ENCODE assay signal across 22 cellular contexts in the genomic region with DNA sequence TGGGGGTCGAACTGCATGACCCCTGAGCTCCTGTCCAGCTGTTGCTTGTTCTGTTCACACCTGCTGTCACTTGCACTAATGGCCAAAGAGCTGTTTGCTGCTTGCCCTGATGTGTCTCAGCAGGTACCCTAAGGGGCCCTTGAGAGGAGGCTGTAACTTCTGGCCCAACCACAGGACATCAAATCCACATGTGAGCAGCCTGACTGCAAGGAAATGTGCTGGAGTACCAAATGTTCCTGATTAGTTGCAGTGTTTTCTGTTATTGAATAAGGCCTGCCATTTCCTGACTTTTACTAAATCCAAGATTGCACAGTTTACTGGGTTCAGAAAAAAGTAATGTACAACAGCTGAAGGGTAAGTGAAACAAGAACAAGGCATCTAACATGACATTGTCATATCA.
A peak's percentile ranks its signal among the peaks of the same experiment; 100 is the strongest.
DNase-seq lines count a peak whose midpoint lies in the region; ATAC-seq, FAIRE-seq and TF ChIP-seq lines count a peak whose summit lies in the region.
"Had no signal": no experiment of that assay in that cellular context is flagged by ENCODE, and none has a peak within 500 bp of the region (broad histone marks: within the 10 kb centered on the region; RNA-seq: fewer than 3 reads in every experiment).

No MANE protein-coding gene starts in this region.

- BruUV-seq in HepG2 (replicated peaks; lab: Mats Ljungman, UMichigan), result no TSS peak

- no peak overlapping the region for H2BK5ac ChIP-seq in H1 (ENCODE audit: low read depth, low read length)

- H3K23ac ChIP-seq in H1 (ENCODE audit: insufficient read length), result no peak overlapping the region

- CTCF ChIA-PET in H1 (lab: Charles Lee; ENCODE audit: partially characterized antibody), result interaction anchor here (2.3 to 2.5 kb wide), 2 partner anchors 26 to 90 kb away, joined by 6 to 8 read pairs; no protein-coding TSS in a partner anchor
- CTCF ChIA-PET in HepG2 (lab: Yijun Ruan, JAX; ENCODE audit: low intra/inter-chr PET ratio, low total read pairs), result no interaction called here

- H3K79me2 ChIP-seq in H1 (ENCODE audit: control insufficient read depth in 1 of 2, insufficient read depth in 2 of 2, low read length in 2 of 2), result no peaks in the 10 kb centered on the region
- no peaks in the 10 kb centered on the region for H3K79me2 ChIP-seq in HepG2 (ENCODE audit: insufficient read depth, low read length)

- ATAC-seq in HepG2, result no peak
- ATAC-seq: PC-3 had no signal

- H2AFZ ChIP-seq in H1 (ENCODE audit: low read length), result no peak overlapping the region
- no peak overlapping the region for H2AFZ ChIP-seq in HepG2 (ENCODE audit: low read length)

- no peak for TF ChIP-seq POLR2A in H1 (IDR thresholded peaks at IDR 0.05; ENCODE audit: control extremely low read depth in 1 of 2, low read depth in 2 of 2, low read length in 2 of 2)
- TF ChIP-seq POLR2A in HepG2 (IDR thresholded peaks at IDR 0.05; ENCODE audit: insufficient read depth in 1 of 2, low read depth in 2 of 2, low read length in 2 of 2), result no peak

- TF ChIP-seq CTCF in AG10803 (conservative IDR thresholded peaks at IDR 0.05; ENCODE audit: low read length) (no peak), HFF-Myc (IDR thresholded peaks at IDR 0.05; ENCODE audit: low read depth, low read length, missing control alignments) (no peak), H1 (IDR thresholded peaks at IDR 0.05; ENCODE audit: control extremely low read depth in 1 of 3, insufficient read depth in 1 of 3, low read depth in 1 of 3, low read length in 3 of 3) (no peak), HepG2 (CRISPR knock-in tag; IDR thresholded peaks at IDR 0.05) (no peak)

- intact Hi-C loops in HepG2 (cut with micrococcal nuclease; ENCODE audit: unreplicated experiment), result no loop called here

- H3K9ac ChIP-seq in H1 (replicated peaks in 1 of 4; ENCODE audit: extremely low read depth in 1 of 4, low read depth in 3 of 4, low read length in 3 of 4), result no peak overlapping the region
- no peak overlapping the region for H3K9ac ChIP-seq in HepG2 (ENCODE audit: insufficient read depth, low read depth, low read length)
- H3K9ac ChIP-seq: SK-N-SH had no signal

- H3K56ac ChIP-seq in H1 (replicated peaks; ENCODE audit: insufficient read length, low read depth, low read length), result no peak overlapping the region

- H4K8ac ChIP-seq in H1 (ENCODE audit: extremely low read depth, insufficient read depth, low read length), result peak overlapping the region; percentile 1; the same call in 1 of the 2 replicates

- H4K5ac ChIP-seq in H1 (ENCODE audit: insufficient read length, low read depth, low read length), result no peak overlapping the region

- peak; percentile 63 for DNase-seq in AG10803 (ENCODE audit: low read depth)
- DNase-seq in HFF-Myc (ENCODE audit: extremely low read depth, low read depth), result peak; percentile 62
- DNase-seq in H1 (ENCODE audit: low read depth in 1 of 2, low spot score in 2 of 2), result no peak
- peak; percentile 71 for DNase-seq in fibroblast of peridontal ligament (ENCODE audit: extremely low read depth)
- no peak for DNase-seq in NCI-H1092 (lab: John Stamatoyannopoulos, UW)
- no peak for DNase-seq in HepG2 (ENCODE audit: low spot score)
- DNase-seq in dedifferentiated amniotic fluid mesenchymal stem cell (ENCODE audit: extremely low spot score), result no peak
- DNase-seq: CD4-positive, CD25-positive, alpha-beta regulatory T cell; COR-L47; DMS79; MV-4-11; NCI-H1694; NCI-H2081; NCI-H2171; NCI-H345; NCI-H524; PC-3; RPMI8226; SIG-M5; SK-N-SH had no signal

- H3K4ac ChIP-seq in H1 (replicated peaks; ENCODE audit: insufficient read length, low read depth, low read length), result no peak overlapping the region

- H2BK120ac ChIP-seq in H1 (replicated peaks; ENCODE audit: low read depth, low read length), result no peak overlapping the region

- H3K79me1 ChIP-seq in H1 (ENCODE audit: low read depth, low read length), result no peaks in the 10 kb centered on the region

- TF ChIP-seq RAD21 in H1 (IDR thresholded peaks at IDR 0.05 in 1 of 2, conservative IDR thresholded peaks at IDR 0.05 in 1 of 2; ENCODE audit: low read depth in 2 of 2, low read length in 2 of 2), result no peak
- TF ChIP-seq RAD21 in HepG2 (CRISPR knock-in tag; IDR thresholded peaks at IDR 0.05), result no peak

- H3K27me3 ChIP-seq in H1 (replicated peaks in 1 of 4; ENCODE audit: control insufficient read depth in 3 of 4, extremely low read depth in 1 of 4, insufficient read depth in 3 of 4, low read length in 3 of 4), result no peaks in the 10 kb centered on the region
- H3K27me3 ChIP-seq in HepG2 (ENCODE audit: control insufficient read depth in 1 of 2, insufficient read depth in 2 of 2, low read length in 2 of 2), result 0 out of 5 replicates have a peak, but pooled peaks cover 0 to 2% of the 10 kb centered on the region in 2 experiments

- 93% methylated on average over 1 of the region's 1 CpG; no CpG with 5 or more reads in 1 of the 2 experiments for WGBS in H1 (ENCODE audit: extremely low coverage in 1 of 2, insufficient coverage in 1 of 2, insufficient read length in 1 of 2, insufficient replicate concordance in 2 of 2, low coverage in 1 of 2, low lambda C conversion rate in 2 of 2, missing lambda C conversion rate in 1 of 2), 2 experiments
- 0% methylated on average over 1 of the region's 1 CpG for WGBS in HepG2 (ENCODE audit: low lambda C conversion rate)

- TF ChIP-seq EP300 in H1 (IDR thresholded peaks at IDR 0.05; ENCODE audit: borderline replicate concordance in 1 of 2, low read depth in 2 of 2, low read length in 2 of 2) (no peak), HepG2 (IDR thresholded peaks at IDR 0.05; ENCODE audit: low read depth in 2 of 2, low read length in 2 of 2) (no peak), HepG2 (CRISPR knock-in tag; IDR thresholded peaks at IDR 0.05; ENCODE audit: borderline replicate concordance) (no peak)

- H3K4me1 ChIP-seq in H1 (replicated peaks in 1 of 4; ENCODE audit: control insufficient read depth in 3 of 4, insufficient read depth in 4 of 4, low read length in 3 of 4) (no peaks in the 10 kb centered on the region), HepG2 (ENCODE audit: insufficient read depth, low read length) (no peaks in the 10 kb centered on the region)
- H3K4me1 ChIP-seq: HAP-1 had no signal

- no peak overlapping the region; the same call in 1 of the 2 replicates for H2BK12ac ChIP-seq in H1 (ENCODE audit: low read depth, low read length)

- H3K23me2 ChIP-seq in H1 (ENCODE audit: low read depth, low read length), result no peaks in the 10 kb centered on the region

- no peak overlapping the region for H3K14ac ChIP-seq in H1 (ENCODE audit: insufficient read length)

- in situ Hi-C loops in HepG2 (cut with HindIII; ENCODE audit: extremely low pct_ligation_motif_present, low pct_unique_long_range_greater_than_20kb), result no loop called here

- no peak overlapping the region for H2BK20ac ChIP-seq in H1 (ENCODE audit: low read length)

- H2BK15ac ChIP-seq in H1 (ENCODE audit: low read length), result no peak overlapping the region

- no peak overlapping the region for H3K27ac ChIP-seq in H1 (ENCODE audit: low read depth, low read length)
- H3K27ac ChIP-seq in HepG2 (ENCODE audit: extremely low read length, insufficient read depth, low read length), result no peak overlapping the region

- H2AK5ac ChIP-seq in H1 (ENCODE audit: low read depth, low read length), result no peak overlapping the region; the same call in 1 of the 2 replicates

- POLR2A ChIA-PET in H1 (lab: Charles Lee; ENCODE audit: partially characterized antibody), result interaction anchor here (1.2 kb wide), 1 partner anchor 8 kb away, joined by 3 read pairs; no protein-coding TSS in a partner anchor
- POLR2A ChIA-PET in HepG2 (lab: Yijun Ruan, JAX), result no interaction called here

- H3K9me3 ChIP-seq in H1 (ENCODE audit: insufficient read depth in 2 of 2, low read depth in 1 of 2, low read length in 1 of 2) (no peaks in the 10 kb centered on the region), HepG2 (ENCODE audit: low read length) (no peaks in the 10 kb centered on the region)
- H3K9me3 ChIP-seq: HAP-1, SK-N-SH had no signal

- no peaks in the 10 kb centered on the region for H4K20me1 ChIP-seq in H1 (replicated peaks in 1 of 2; ENCODE audit: control insufficient read depth in 1 of 2, insufficient read depth in 2 of 2, low read length in 2 of 2)
- H4K20me1 ChIP-seq in HepG2 (ENCODE audit: insufficient read depth, low read length), result no peaks in the 10 kb centered on the region

- H3K4me3 ChIP-seq in AG10803 (ENCODE audit: low read length), result no peak overlapping the region
- no peak overlapping the region for H3K4me3 ChIP-seq in HFF-Myc (replicated peaks; ENCODE audit: low read depth, low read length)
- H3K4me3 ChIP-seq in H1 (ENCODE audit: extremely low read depth in 1 of 4, insufficient read depth in 2 of 4, low read depth in 3 of 4, low read length in 4 of 4), result no peak overlapping the region
- no peak overlapping the region for H3K4me3 ChIP-seq in HepG2 (replicated peaks in 1 of 3; ENCODE audit: insufficient read depth in 1 of 3, low read depth in 2 of 3, low read length in 3 of 3)
- H3K4me3 ChIP-seq: HAP-1 had no signal

- H3K4me2 ChIP-seq in H1 (ENCODE audit: insufficient read depth in 1 of 2, low read depth in 2 of 2, low read length in 2 of 2) (no peak overlapping the region), HepG2 (ENCODE audit: low read depth, low read length) (no peak overlapping the region)
- H3K4me2 ChIP-seq: SK-N-SH had no signal

- H3K18ac ChIP-seq in H1 (ENCODE audit: extremely low read depth, low read length), result no peak overlapping the region

- H3K36me3 ChIP-seq in H1 (ENCODE audit: control insufficient read depth in 2 of 4, insufficient read depth in 4 of 4, low read length in 3 of 4) (no peaks in the 10 kb centered on the region), HepG2 (replicated peaks in 1 of 2; ENCODE audit: control insufficient read depth in 1 of 2, insufficient read depth in 2 of 2, low read length in 2 of 2) (no peaks in the 10 kb centered on the region)
- H3K36me3 ChIP-seq: HAP-1 had no signal

- H4K91ac ChIP-seq in H1 (replicated peaks; ENCODE audit: insufficient read length, low read length), result no peak overlapping the region

- FAIRE-seq in H1 (lab: Jason Lieb, UNC) (no peak), HepG2 (lab: Jason Lieb, UNC) (no peak)
- FAIRE-seq: HTR-8/SVneo had no signal

TF ChIP-seq in H1, 55 proteins besides CTCF, POLR2A, EP300 and RAD21:
- TF ChIP-seq, protein P1, sequence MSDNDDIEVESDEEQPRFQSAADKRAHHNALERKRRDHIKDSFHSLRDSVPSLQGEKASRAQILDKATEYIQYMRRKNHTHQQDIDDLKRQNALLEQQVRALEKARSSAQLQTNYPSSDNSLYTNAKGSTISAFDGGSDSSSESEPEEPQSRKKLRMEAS (IDR thresholded peaks at IDR 0.05), result no peak
- no peak for TF ChIP-seq SRF (IDR thresholded peaks at IDR 0.05; ENCODE audit: low read depth, low read length)
- TF ChIP-seq SP4 (IDR thresholded peaks at IDR 0.05; ENCODE audit: low read length), result no peak

TF ChIP-seq in HepG2, 621 proteins besides CTCF, POLR2A, EP300 and RAD21 (continues in another document):
- no peak for TF ChIP-seq NCOR1 (IDR thresholded peaks at IDR 0.05; ENCODE audit: borderline replicate concordance, low read length)
- no peak for TF ChIP-seq SRSF9 (IDR thresholded peaks at IDR 0.05; ENCODE audit: borderline replicate concordance, insufficient read depth, low read depth, low read length, poor library complexity, severe bottlenecking)
- no peak for TF ChIP-seq ELF1 (CRISPR knock-in tag; IDR thresholded peaks at IDR 0.05)

Comparison
In these comparisons a context has a peak if more than half of its experiments do, and no peak if none do; other contexts are left out.
1. DNase-seq: peak in AG10803 (single experiment), HFF-Myc (single experiment) and fibroblast of peridontal ligament (single experiment); none in H1 (0 of 2), NCI-H1092 (single experiment), HepG2 (single experiment) and dedifferentiated amniotic fluid mesenchymal stem cell (single experiment).